Comparison of ENCODE assay signal across 8 cellular contexts in the genomic region with DNA sequence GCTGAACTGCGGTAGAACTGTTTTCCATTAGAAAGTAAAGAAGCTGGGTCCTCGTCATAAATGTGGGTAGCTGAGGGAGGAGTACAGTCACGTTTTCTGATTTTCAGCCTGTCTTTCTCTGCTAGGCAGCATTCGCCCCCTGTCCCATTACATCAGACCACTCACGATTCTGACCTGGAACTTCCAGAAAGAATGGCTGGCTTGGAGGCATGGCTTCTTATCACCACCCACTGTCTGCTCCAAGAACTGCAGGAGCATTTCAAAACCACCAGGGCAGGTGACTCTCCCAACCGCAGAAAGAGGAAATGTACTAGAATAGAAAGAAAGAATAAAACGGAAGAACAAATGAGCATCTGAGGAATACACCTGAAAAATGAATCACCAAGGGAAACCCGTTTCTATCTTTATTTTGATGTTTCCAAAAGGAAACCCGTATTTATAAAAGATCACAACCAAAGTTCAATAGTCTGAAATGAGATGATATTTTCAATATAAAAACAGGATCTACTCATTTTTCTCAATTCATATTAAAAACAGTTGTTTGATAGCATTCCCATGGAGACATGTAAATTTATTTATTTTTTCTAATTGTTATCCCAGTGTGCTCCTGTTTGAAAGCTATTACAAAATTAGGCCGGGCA. TPM values are rescaled to one million over a fixed set of nuclear protein-coding genes. Genes with fewer than 3 reads are reported as not detected.
A peak's percentile ranks its signal among the peaks of the same experiment; 100 is the strongest.
DNase-seq lines count a peak whose midpoint lies in the region; ATAC-seq and TF ChIP-seq lines count a peak whose summit lies in the region.

No MANE protein-coding gene starts in this region.

- TF ChIP-seq CTCF in AG09319 (IDR thresholded peaks at IDR 0.05; ENCODE audit: low read depth, low read length) (peak; percentile 97), fibroblast of the aortic adventitia (IDR thresholded peaks at IDR 0.05; ENCODE audit: insufficient read depth, low read length) (peak; percentile 97)

- ATAC-seq in GM18502 (IDR thresholded peaks at IDR 0.05; ENCODE audit: poor library complexity, unreplicated experiment): peak; percentile 59
- peak; percentile 39 for ATAC-seq in HG03460 (IDR thresholded peaks at IDR 0.05; ENCODE audit: unreplicated experiment)
- ATAC-seq in activated T-cell treated with anti-CD3 and anti-CD28 coated beads, Interleukin-2, amount 50 U/mL, for 4 hours: peak; percentile 85 to 89

- H3K4me3 ChIP-seq in fibroblast of the aortic adventitia (ENCODE audit: low read depth, low read length): no peak overlapping the region

- peaks cover 9% of the 10 kb centered on the region for H3K4me1 Mint-ChIP-seq in activated T-cell treated with anti-CD3 and anti-CD28 coated beads, Interleukin-2, amount 50 U/mL, for 4 hours (ENCODE audit: low read depth)

- DNase-seq in AG09319 (ENCODE audit: extremely low read depth, low read depth) (peak; percentile 55), NOMO-1 treated with dmso at 0.1 percent for 144 hours (lab: John Stamatoyannopoulos, UW; ENCODE audit: unreplicated experiment) (peak; percentile 91), fibroblast of the aortic adventitia (ENCODE audit: low read depth) (peak; percentile 75), occipital lobe (lab: John Stamatoyannopoulos, UW) (peak; percentile 8), mesenteric fat pad (ENCODE audit: low spot score) (no peak)
- DNase-seq in activated T-cell treated with anti-CD3 and anti-CD28 coated beads, Interleukin-2, amount 50 U/mL, for 4 hours: peak; percentile 42

- no peak overlapping the region for H3K4me3 Mint-ChIP-seq in activated T-cell treated with anti-CD3 and anti-CD28 coated beads, Interleukin-2, amount 50 U/mL, for 4 hours

- H3K36me3 Mint-ChIP-seq in activated T-cell treated with anti-CD3 and anti-CD28 coated beads, Interleukin-2, amount 50 U/mL, for 4 hours (ENCODE audit: insufficient read depth): no peaks in the 10 kb centered on the region

- peaks cover 13% of the 10 kb centered on the region for H3K27me3 Mint-ChIP-seq in activated T-cell treated with anti-CD3 and anti-CD28 coated beads, Interleukin-2, amount 50 U/mL, for 4 hours (ENCODE audit: low read depth)

- no peaks in the 10 kb centered on the region for H3K9me3 Mint-ChIP-seq in activated T-cell treated with anti-CD3 and anti-CD28 coated beads, Interleukin-2, amount 50 U/mL, for 4 hours

RNA-seq across cellular contexts. Expression of a gene that starts 22.1 kb away (rescaled TPM):
- 100 to 1,000 TPM; 164 to 177 (median 170) TPM for total RNA-seq in activated T-cell treated with anti-CD3 and anti-CD28 coated beads, Interleukin-2, amount 50 U/mL, for 4 hours
- total RNA-seq in fibroblast of the aortic adventitia (ENCODE audit: low replicate concordance) (147 and 154 TPM in 2 replicates), occipital lobe (43.2 TPM), mesenteric fat pad (88.7 TPM)
